ENCODE assay signal across 8 cellular contexts in the genomic region with DNA sequence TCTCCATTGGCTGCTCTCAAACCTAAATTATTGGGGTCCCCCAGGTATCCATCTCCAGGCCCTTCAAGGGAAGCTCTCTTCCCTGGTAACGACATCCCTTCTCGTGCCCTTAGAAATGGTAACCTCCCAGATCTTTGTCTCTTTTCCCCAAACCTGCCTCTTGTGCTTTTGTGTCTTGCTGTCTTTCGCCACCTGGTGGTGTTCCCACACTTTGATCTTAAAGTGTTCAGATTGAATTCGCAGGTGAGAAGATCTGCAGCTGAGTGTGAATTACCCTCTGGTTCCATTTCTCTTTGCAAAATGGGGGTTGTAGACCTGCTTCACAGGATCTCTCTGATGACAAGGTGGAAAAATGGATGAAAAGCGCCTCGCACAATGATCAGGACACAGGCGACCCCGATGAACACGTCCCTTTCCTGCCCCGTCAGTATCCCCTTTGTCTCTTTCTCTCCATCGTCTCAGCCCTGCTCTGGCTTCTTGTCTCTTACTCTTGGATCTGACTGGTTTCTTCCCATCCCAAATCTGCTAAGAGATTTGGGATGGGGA. TPM values are rescaled to one million over a fixed set of nuclear protein-coding genes. Genes with fewer than 3 reads are reported as not detected.
DNase-seq lines count a peak whose midpoint lies in the region; ATAC-seq and TF ChIP-seq lines count a peak whose summit lies in the region.

No MANE protein-coding gene starts in this region.

- DNase-seq in Daoy (ENCODE audit: low read depth), result peak; percentile 80
- DNase-seq in HuH-7 (ENCODE audit: low spot score), result peak; percentile 40
- peak; percentile 75 for DNase-seq in RKO (ENCODE audit: low spot score)
- no peak for DNase-seq in ascending aorta (ENCODE audit: low spot score in 2 of 2)
- peak; percentile 76 for DNase-seq in islet precursor cell
- peak; percentile 12 for DNase-seq in stimulated activated CD8-positive, alpha-beta memory T cell treated with anti-CD3 and anti-CD28 coated beads, Interleukin-4, amount 100 ng/mL, for 24 hours (ENCODE audit: low read depth)

- no peak overlapping the region for H3K4me3 ChIP-seq in ascending aorta

- no peak for ATAC-seq in HG03196 (IDR thresholded peaks at IDR 0.05; ENCODE audit: unreplicated experiment)
- ATAC-seq in HG03159 (IDR thresholded peaks at IDR 0.05; ENCODE audit: unreplicated experiment), result no peak

- no peaks in the 10 kb centered on the region for H3K27me3 ChIP-seq in ascending aorta

- peaks cover 6 to 23% of the 10 kb centered on the region in 2 donors for H3K36me3 ChIP-seq in ascending aorta

- no peaks in the 10 kb centered on the region for H3K9me3 ChIP-seq in ascending aorta

- intact Hi-C loops in ascending aorta (cut with DNase I), result loop anchor here (2.0 to 5.0 kb wide), 2 partner anchors 69 to 82 kb away; no protein-coding TSS in a partner anchor

- no peak overlapping the region for H3K27ac ChIP-seq in ascending aorta

- H3K4me1 ChIP-seq in ascending aorta, result no peaks in the 10 kb centered on the region

- peak in 2 of 3 experiments; percentile 23 to 39 for TF ChIP-seq CTCF in ascending aorta (IDR thresholded peaks at IDR 0.05)

RNA-seq across cellular contexts. Expression of a gene that starts 53.1 kb away (rescaled TPM):
- total RNA-seq in Daoy (2014; rRNA removed; shearing (Covaris generic)), result 1.8 and 3.3 TPM in 2 replicates
- 4.5 TPM for total RNA-seq in ascending aorta

Comparison
In these comparisons a context has a peak if more than half of its experiments do, and no peak if none do; other contexts are left out.
1. DNase-seq: peak in Daoy (single experiment), HuH-7 (single experiment), RKO (single experiment), islet precursor cell (single experiment) and stimulated activated CD8-positive, alpha-beta memory T cell treated with anti-CD3 and anti-CD28 coated beads, Interleukin-4, amount 100 ng/mL, for 24 hours (single experiment); none in ascending aorta (0 of 2).